17 cellular contexts compared by ENCODE assay signal in genomic region chr9:5982352-5982751, GRCh38. TPM values are rescaled to one million over a fixed set of nuclear protein-coding genes. Genes with fewer than 3 reads are reported as not detected.
DNase-seq lines count a peak whose midpoint lies in the region; ATAC-seq, FAIRE-seq and TF ChIP-seq lines count a peak whose summit lies in the region.
"Had no signal": no experiment of that assay in that cellular context is flagged by ENCODE, and none has a peak within 500 bp of the region (broad histone marks: within the 10 kb centered on the region; RNA-seq: fewer than 3 reads in every experiment).

No MANE protein-coding gene starts in this region.

- ATAC-seq in lower lobe of right lung (peak; percentile 54 to 59), HG03159 (IDR thresholded peaks at IDR 0.05; ENCODE audit: unreplicated experiment) (no peak)
- ATAC-seq: GM23338, HCT116 had no signal

- H3K27ac ChIP-seq in lower lobe of right lung (no peak overlapping the region), left ventricle myocardium inferior (replicated peaks) (no peak overlapping the region)
- H3K27ac ChIP-seq: BLaER1, HL-60 had no signal

- H3K4me3 ChIP-seq in lower lobe of right lung (no peak overlapping the region), left ventricle myocardium inferior (no peak overlapping the region)
- H3K4me3 ChIP-seq: BLaER1, GM23338 had no signal

- intact Hi-C loops in lower lobe of right lung (cut with DNase I) (no loop called here), left ventricle myocardium inferior (cut with micrococcal nuclease) (no loop called here)

- TF ChIP-seq CTCF in lower lobe of right lung (IDR thresholded peaks at IDR 0.05) = no peak
- TF ChIP-seq CTCF in left ventricle myocardium inferior (IDR thresholded peaks at IDR 0.05; ENCODE audit: borderline replicate concordance) = no peak

- H3K4me1 ChIP-seq in lower lobe of right lung (peaks cover under 1% of the 10 kb centered on the region), left ventricle myocardium inferior (peaks cover 16% of the 10 kb centered on the region)
- H3K4me1 ChIP-seq: BLaER1 had no signal

- TF ChIP-seq POLR2A in H54 (IDR thresholded peaks at IDR 0.05; ENCODE audit: low read depth, low read length) = no peak

- peak; percentile 11 for FAIRE-seq in H54 (lab: Jason Lieb, UNC)

- DNase-seq in H54 (ENCODE audit: insufficient read length, low spot score) = no peak
- peak; percentile 18 for DNase-seq in fibroblast of peridontal ligament (ENCODE audit: extremely low read depth)
- no peak for DNase-seq in lower lobe of right lung
- DNase-seq in T-helper 1 cell = no peak
- DNase-seq in activated CD4-positive, alpha-beta T cell treated with anti-CD3 and anti-CD28 coated beads for 4 hours = no peak
- DNase-seq in left ventricle myocardium inferior = no peak
- DNase-seq: 8988T; CD4-positive, alpha-beta memory T cell; DMS153; DMS79; GF-D8; H7 had no signal

- H3K27me3 ChIP-seq in lower lobe of right lung (ENCODE audit: low read depth) = no peaks in the 10 kb centered on the region
- no peaks in the 10 kb centered on the region for H3K27me3 ChIP-seq in left ventricle myocardium inferior (ENCODE audit: low read depth)
- H3K27me3 ChIP-seq: BLaER1 had no signal

- H3K36me3 ChIP-seq in lower lobe of right lung (peaks cover 38% of the 10 kb centered on the region), left ventricle myocardium inferior (peaks cover 18% of the 10 kb centered on the region)

- H3K9me3 ChIP-seq in lower lobe of right lung = no peaks in the 10 kb centered on the region
- H3K9me3 ChIP-seq in left ventricle myocardium inferior (replicated peaks) = no peaks in the 10 kb centered on the region
- H3K9me3 ChIP-seq: BLaER1 had no signal

RNA-seq across cellular contexts. Expression of gene RANBP6, which starts 33.1 kb away (rescaled TPM):
- 15.3 TPM for total RNA-seq in lower lobe of right lung
- 23.4 TPM for total RNA-seq in left ventricle myocardium inferior
